In genomic region chr1:65148178-65148547, GRCh38 we compare ENCODE assay signal across 1 cellular context.
TF ChIP-seq lines count a peak whose summit lies in the region.
"Not testable (repeated sequence)": the region's sequence is repeated elsewhere in the genome, so short reads cannot be mapped to it uniquely, and the experiment has no call there.

TSS of gene AK4 (plus strand) at chr1:65148203. CDS start at chr1:65148408, 205 bp downstream.

TF ChIP-seq in K562, 482 proteins besides CTCF, POLR2A, EP300 and RAD21 (continued from another document):
- TF ChIP-seq NKRF (IDR thresholded peaks at IDR 0.05; ENCODE audit: borderline replicate concordance) (peak; percentile 3; the same call in 1 of the 2 replicates), SP1 (CRISPR knock-in tag; IDR thresholded peaks at IDR 0.05) (peak; percentile 37; the same call in 1 of the 2 replicates), PHF8 (IDR thresholded peaks at IDR 0.05; ENCODE audit: borderline replicate concordance, low read length) (peak; percentile 30; the same call in 1 of the 2 replicates), NR2C2 (tag; IDR thresholded peaks at IDR 0.05) (peak; percentile 54; the same call in 1 of the 2 replicates), ZBTB11 (CRISPR knock-in tag; IDR thresholded peaks at IDR 0.05) (peak in 1 of 3 experiments; percentile 66; a peak in 1 of 6 replicates), MGA (IDR thresholded peaks at IDR 0.05) (peak; percentile 17; the same call in 1 of the 2 replicates), PCBP1 (IDR thresholded peaks at IDR 0.05; ENCODE audit: low read depth, low read length, poor library complexity, severe bottlenecking) (peak; percentile 18), U2AF1 (optimal IDR thresholded peaks at IDR 0.05; ENCODE audit: low read depth, low read length) (peak; percentile 5), SUPT5H (IDR thresholded peaks at IDR 0.05) (peak; percentile 52; the same call in 1 of the 2 replicates)
- TF ChIP-seq NR2C2 (CRISPR knock-in tag; IDR thresholded peaks at IDR 0.05) = not testable (repeated sequence)
